In the genomic region with DNA sequence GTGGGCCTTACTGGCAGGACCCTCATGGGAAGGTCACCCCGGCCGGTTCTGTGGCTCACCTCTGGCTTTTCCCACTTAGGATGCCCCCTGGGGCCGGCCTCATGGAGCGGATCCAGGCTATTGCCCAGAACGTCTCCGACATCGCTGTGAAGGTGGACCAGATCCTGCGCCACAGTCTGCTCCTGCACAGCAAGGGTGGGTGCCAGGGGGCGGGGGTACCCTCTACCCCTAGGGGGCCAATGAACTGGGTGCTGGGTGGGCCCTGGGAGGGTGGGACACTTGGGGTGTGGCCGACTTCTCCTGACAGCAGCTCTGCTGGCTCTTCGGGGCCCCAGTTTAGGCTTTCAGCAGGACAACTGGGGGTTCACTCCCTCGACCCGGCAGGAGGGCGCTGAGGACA, we compare ENCODE assay signal across 3 cellular contexts. TPM values are rescaled to one million over a fixed set of nuclear protein-coding genes. Genes with fewer than 3 reads are reported as not detected.
"Had no signal": no experiment of that assay in that cellular context is flagged by ENCODE, and none has a peak within 500 bp of the region (broad histone marks: within the 10 kb centered on the region; RNA-seq: fewer than 3 reads in every experiment).

No MANE protein-coding gene starts in this region.

- ATAC-seq: GM12878 had no signal

- H3K4me3 ChIP-seq: GM12878 had no signal

- DNase-seq: GDM1, GF-D8 had no signal

RNA-seq across cellular contexts. Expression of a gene that starts 34.3 kb away (rescaled TPM):
- polyA plus RNA-seq: GM12878 had no signal
